In the genomic region with DNA sequence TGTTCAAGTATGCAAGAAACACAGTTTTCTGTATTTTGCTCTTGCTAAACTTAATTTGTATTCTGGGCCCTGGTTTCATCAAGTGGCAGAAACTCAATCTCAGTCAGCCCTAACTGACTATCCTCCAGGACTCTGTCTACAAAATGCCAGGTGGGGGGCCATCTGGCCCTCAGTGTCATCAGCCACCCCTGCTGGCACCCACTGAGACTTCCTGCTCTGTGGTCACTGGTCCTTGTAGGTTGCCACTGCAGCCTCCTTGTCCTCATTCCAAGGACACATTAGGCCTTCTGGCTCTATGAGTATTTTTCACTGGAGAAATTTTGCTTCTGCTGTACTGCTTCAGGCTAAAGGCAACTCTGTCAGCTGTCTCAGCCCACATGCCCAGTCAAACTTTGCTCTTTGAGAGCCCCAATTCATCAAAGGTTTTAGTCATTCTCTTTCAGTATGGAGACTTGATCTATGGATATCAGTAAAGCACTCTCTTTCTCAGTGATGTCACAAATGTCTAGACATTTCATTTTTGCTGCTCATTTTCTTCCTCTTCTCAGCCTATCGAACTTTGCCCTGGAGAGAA, we compare ENCODE assay signal across 25 cellular contexts.
DNase-seq lines count a peak whose midpoint lies in the region; ATAC-seq and TF ChIP-seq lines count a peak whose summit lies in the region.
"Had no signal": no experiment of that assay in that cellular context is flagged by ENCODE, and none has a peak within 500 bp of the region (broad histone marks: within the 10 kb centered on the region; RNA-seq: fewer than 3 reads in every experiment).

No MANE protein-coding gene starts in this region.

- H3K9me3 ChIP-seq in right cardiac atrium (ENCODE audit: control insufficient read depth, low read length) (no peaks in the 10 kb centered on the region), left lung (no peaks in the 10 kb centered on the region)
- H3K9me3 ChIP-seq: right lobe of liver, suprapubic skin, vagina had no signal

- no peak overlapping the region for H3K27ac Mint-ChIP-seq in activated T-cell treated with anti-CD3 and anti-CD28 coated beads, Interleukin-2, amount 50 U/mL, for 72 hours
- H3K27ac Mint-ChIP-seq: activated CD4-positive, alpha-beta T cell treated with anti-CD3 and anti-CD28 coated beads, Interleukin-2, amount 10 ng/mL, durations not matched to agents 7 days and 5 days; B cell had no signal

- 76% methylated on average over 1 of the region's 1 CpG for WGBS in right cardiac atrium

- H3K36me3 ChIP-seq in left lung, result no peaks in the 10 kb centered on the region
- H3K36me3 ChIP-seq: right lobe of liver, suprapubic skin, vagina had no signal

- intact Hi-C loops in right cardiac atrium (cut with DNase I) (no loop called here), left lung (cut with DNase I) (no loop called here)

- H3K27me3 Mint-ChIP-seq in activated T-cell treated with anti-CD3 and anti-CD28 coated beads, Interleukin-2, amount 50 U/mL, for 72 hours (ENCODE audit: low read depth), result no peaks in the 10 kb centered on the region
- H3K27me3 Mint-ChIP-seq: activated CD4-positive, alpha-beta T cell treated with anti-CD3 and anti-CD28 coated beads, Interleukin-2, amount 10 ng/mL, durations not matched to agents 7 days and 5 days; B cell had no signal

- peak; percentile 11 for DNase-seq in NAMALWA (ENCODE audit: low spot score)
- DNase-seq in activated T-cell treated with anti-CD3 and anti-CD28 coated beads, Interleukin-2, amount 50 U/mL, for 72 hours, result no peak
- no peak for DNase-seq in right cardiac atrium
- no peak for DNase-seq in left lung
- DNase-seq: activated CD4-positive, alpha-beta T cell treated with anti-CD3 and anti-CD28 coated beads, Interleukin-2, amount 10 ng/mL, durations not matched to agents 7 days and 5 days; activated gamma-delta T cell treated with Interleukin-2 at 50 U/mL for 16 hours; amniotic stem cell; foreskin fibroblast; H7; hippocampal formation; islet precursor cell; NCI-H1417 treated with DMSO at 0.1 percent for 48 hours; NCI-H345; right lobe of liver; stimulated activated CD4-positive, alpha-beta T cell treated with anti-CD3 and anti-CD28 coated beads, Interleukin-15, amount 100 ng/mL, for 24 hours had no signal

- H3K27me3 ChIP-seq in right cardiac atrium (ENCODE audit: control insufficient read depth, insufficient read depth) (no peaks in the 10 kb centered on the region), left lung (no peaks in the 10 kb centered on the region)
- H3K27me3 ChIP-seq: dorsolateral prefrontal cortex, right lobe of liver, suprapubic skin, vagina had no signal

- ATAC-seq in GM19395 (IDR thresholded peaks at IDR 0.05; ENCODE audit: unreplicated experiment) (peak; percentile 37), HG02759 (IDR thresholded peaks at IDR 0.05; ENCODE audit: unreplicated experiment) (peak; percentile 45), GM21723 (IDR thresholded peaks at IDR 0.05; ENCODE audit: unreplicated experiment) (no peak), right cardiac atrium (no peak), left lung (no peak)
- ATAC-seq in activated T-cell treated with anti-CD3 and anti-CD28 coated beads, Interleukin-2, amount 50 U/mL, for 72 hours (replicated peaks in 1 of 2), result no peak
- ATAC-seq: right lobe of liver, Right ventricle myocardium inferior had no signal

- H3K4me3 ChIP-seq in right cardiac atrium (ENCODE audit: low read length) (no peak overlapping the region), left lung (no peak overlapping the region)
- H3K4me3 ChIP-seq: dorsolateral prefrontal cortex, right lobe of liver, suprapubic skin, vagina had no signal

- H3K36me3 Mint-ChIP-seq in activated T-cell treated with anti-CD3 and anti-CD28 coated beads, Interleukin-2, amount 50 U/mL, for 72 hours (ENCODE audit: insufficient read depth in 2 of 2), result no peaks in the 10 kb centered on the region

- no peak overlapping the region for H3K4me3 Mint-ChIP-seq in activated T-cell treated with anti-CD3 and anti-CD28 coated beads, Interleukin-2, amount 50 U/mL, for 72 hours
- H3K4me3 Mint-ChIP-seq: activated CD4-positive, alpha-beta T cell treated with anti-CD3 and anti-CD28 coated beads, Interleukin-2, amount 10 ng/mL, durations not matched to agents 7 days and 5 days; B cell had no signal

- H3K27ac ChIP-seq in right cardiac atrium (ENCODE audit: low read length) (no peak overlapping the region), left lung (no peak overlapping the region)
- H3K27ac ChIP-seq: epithelial cell of prostate, right lobe of liver, suprapubic skin, vagina had no signal

- H3K9me3 Mint-ChIP-seq in activated T-cell treated with anti-CD3 and anti-CD28 coated beads, Interleukin-2, amount 50 U/mL, for 72 hours, result peaks cover 3 to 10% of the 10 kb centered on the region in 2 donors

- no peaks in the 10 kb centered on the region for H3K4me1 Mint-ChIP-seq in activated T-cell treated with anti-CD3 and anti-CD28 coated beads, Interleukin-2, amount 50 U/mL, for 72 hours (ENCODE audit: low read depth)
- H3K4me1 Mint-ChIP-seq: activated CD4-positive, alpha-beta T cell treated with anti-CD3 and anti-CD28 coated beads, Interleukin-2, amount 10 ng/mL, durations not matched to agents 7 days and 5 days; B cell had no signal

- H3K4me1 ChIP-seq in right cardiac atrium (ENCODE audit: control insufficient read depth, insufficient read depth, low read length) (no peaks in the 10 kb centered on the region), left lung (no peaks in the 10 kb centered on the region)
- H3K4me1 ChIP-seq: right lobe of liver, suprapubic skin, vagina had no signal

- 0 out of 3 replicates have a peak, but pooled peaks have one; percentile 11 for TF ChIP-seq CTCF in GM12872 (IDR thresholded peaks at IDR 0.05; ENCODE audit: insufficient read depth, low read depth, low read length)
- no peak for TF ChIP-seq CTCF in left lung (IDR thresholded peaks at IDR 0.05)

Comparison
In these comparisons a context has a peak if more than half of its experiments do, and no peak if none do; other contexts are left out.
1. ATAC-seq: peak in GM19395 (single experiment) and HG02759 (single experiment); none in GM21723 (single experiment), activated T-cell treated with anti-CD3 and anti-CD28 coated beads, Interleukin-2, amount 50 U/mL, for 72 hours (0 of 2), right cardiac atrium (0 of 2) and left lung (single experiment).